ENCODE assay signal across 5 cellular contexts in genomic region chr13:43494206-43494605, GRCh38.
"Had no signal": no experiment of that assay in that cellular context is flagged by ENCODE, and none has a peak within 500 bp of the region (broad histone marks: within the 10 kb centered on the region; RNA-seq: fewer than 3 reads in every experiment).

No MANE protein-coding gene starts in this region.

- ATAC-seq: GM23338, K562 had no signal

- DNase-seq: H9, HCEC 1CT, IMR-90 had no signal

- H3K4me3 Mint-ChIP-seq: GM23338, H9 had no signal

- H3K27ac Mint-ChIP-seq: GM23338, H9 had no signal

- H3K9me3 Mint-ChIP-seq: GM23338, H9 had no signal

- H3K4me2 ChIP-seq: GM23338 had no signal

- H3K4me1 Mint-ChIP-seq: GM23338 had no signal

- H3K4me3 ChIP-seq: GM23338, K562 had no signal
